In genomic region chr20:64062596-64063388, GRCh38 we compare ENCODE assay signal across 8 cellular contexts. TPM values are rescaled to one million over a fixed set of nuclear protein-coding genes. Genes with fewer than 3 reads are reported as not detected.
DNase-seq lines count a peak whose midpoint lies in the region; ATAC-seq, FAIRE-seq and TF ChIP-seq lines count a peak whose summit lies in the region.

Gene TCEA2, plus strand, starts transcription at chr20:64063198. Its CDS starts 115 bp downstream, at chr20:64063313.

- TF ChIP-seq POLR2A in HepG2 (IDR thresholded peaks at IDR 0.05; ENCODE audit: insufficient read depth in 1 of 2, low read depth in 2 of 2, low read length in 2 of 2), result peak in 1 of 2 experiments; percentile 81; a peak in 2 of 4 replicates

- H3K27me3 ChIP-seq in HepG2 (ENCODE audit: control insufficient read depth in 1 of 2, insufficient read depth in 2 of 2, low read length in 2 of 2), result peaks cover 0 to 3% of the 10 kb centered on the region in 2 experiments; a peak in 2 of 5 replicates

- in situ Hi-C loops in HepG2 (cut with HindIII; ENCODE audit: extremely low pct_ligation_motif_present, low pct_unique_long_range_greater_than_20kb), result no loop called here

- 3% methylated on average over 74 of the region's 85 CpGs for WGBS in HepG2 (ENCODE audit: low lambda C conversion rate)

- CTCF ChIA-PET in HepG2 (lab: Yijun Ruan, JAX; ENCODE audit: low intra/inter-chr PET ratio, low total read pairs), result interaction anchor here (1.5 kb wide), 1 partner anchor 82 kb away, joined by 4 read pairs; the partner anchor contains the start of gene PRPF6

- no peak within 1 kb of the TSS for H2AFZ ChIP-seq in HepG2 (ENCODE audit: low read length)

- H4K20me1 ChIP-seq in HepG2 (ENCODE audit: insufficient read depth, low read length), result peaks cover 4% of the 10 kb centered on the region; the same call in 1 of the 2 replicates

- BruUV-seq in HepG2 (replicated peaks; lab: Mats Ljungman, UMichigan), result no TSS peak

- DNase-seq in Ammon's horn (ENCODE audit: low spot score), result peak; percentile 97
- DNase-seq in NCI-H69 (lab: John Stamatoyannopoulos, UW), result peak; percentile 93
- peak; percentile 84 to 92 for DNase-seq in activated CD4-positive, alpha-beta T cell treated with anti-CD3 and anti-CD28 coated beads, Interleukin-2, amount 50 U/mL, for 24 hours (ENCODE audit: low read depth in 1 of 2, low spot score in 1 of 2)
- DNase-seq in dedifferentiated amniotic fluid mesenchymal stem cell (ENCODE audit: extremely low spot score), result peak; percentile 96
- DNase-seq in HepG2 (ENCODE audit: low spot score), result peak; percentile 96
- DNase-seq in stimulated activated CD4-positive, alpha-beta T cell treated with anti-CD3 and anti-CD28 coated beads, Interleukin-2, amount 100 ng/mL, for 48 hours, result peak; percentile 92 to 94

- H3K36me3 ChIP-seq in HepG2 (replicated peaks in 1 of 2; ENCODE audit: control insufficient read depth in 1 of 2, insufficient read depth in 2 of 2, low read length in 2 of 2), result no peaks in the 10 kb centered on the region

- H3K79me2 ChIP-seq in HepG2 (ENCODE audit: insufficient read depth, low read length), result no peaks in the 10 kb centered on the region

- no peaks in the 10 kb centered on the region for H3K9me3 ChIP-seq in HepG2 (ENCODE audit: low read length)

- peak; percentile 32; the same call in 1 of the 2 replicates for TF ChIP-seq CTCF in HepG2 (CRISPR knock-in tag; IDR thresholded peaks at IDR 0.05)

- POLR2A ChIA-PET in HepG2 (lab: Yijun Ruan, JAX), result interaction anchor here (0.6 to 4.6 kb wide), 23 partner anchors 10 to 421 kb away, joined by 3 to 113 read pairs (median 5); partner anchors contain the start of genes C20orf204, LKAAEAR1, OPRL1 and PRPF6

- H3K4me2 ChIP-seq in HepG2 (ENCODE audit: low read depth, low read length), result peak within 1 kb of the TSS; percentile 95

- peak within 1 kb of the TSS; percentile 82 to 98 (median 90) for H3K4me3 ChIP-seq in HepG2 (replicated peaks in 1 of 3; ENCODE audit: insufficient read depth in 1 of 3, low read depth in 2 of 3, low read length in 3 of 3)

- TF ChIP-seq EP300 in HepG2 (IDR thresholded peaks at IDR 0.05; ENCODE audit: low read depth in 2 of 2, low read length in 2 of 2) (peak in 1 of 2 experiments; percentile 10; a peak in 1 of 4 replicates), HepG2 (CRISPR knock-in tag; IDR thresholded peaks at IDR 0.05; ENCODE audit: borderline replicate concordance) (no peak)

- intact Hi-C loops in HepG2 (cut with micrococcal nuclease; ENCODE audit: unreplicated experiment), result no loop called here

- H3K27ac ChIP-seq in HepG2 (ENCODE audit: extremely low read length, insufficient read depth, low read length), result peak within 1 kb of the TSS; percentile 78

- ATAC-seq in GM19324 (IDR thresholded peaks at IDR 0.05; ENCODE audit: low FRiP score, unreplicated experiment), result peak; percentile 76
- peak; percentile 82 for ATAC-seq in HG03520 (IDR thresholded peaks at IDR 0.05; ENCODE audit: unreplicated experiment)
- peak; percentile 76 for ATAC-seq in HepG2

- FAIRE-seq in HepG2 (lab: Jason Lieb, UNC), result peak; percentile 85

- H3K9ac ChIP-seq in HepG2 (ENCODE audit: insufficient read depth, low read depth, low read length), result peak within 1 kb of the TSS; percentile 82

- peak; percentile 40; the same call in 1 of the 2 replicates for TF ChIP-seq RAD21 in HepG2 (CRISPR knock-in tag; IDR thresholded peaks at IDR 0.05)

- peaks cover 65% of the 10 kb centered on the region for H3K4me1 ChIP-seq in HepG2 (ENCODE audit: insufficient read depth, low read length)

TF ChIP-seq in HepG2, 621 proteins besides CTCF, POLR2A, EP300 and RAD21 (continues in another document):
- TF ChIP-seq RERE (CRISPR knock-in tag; IDR thresholded peaks at IDR 0.05; ENCODE audit: low read depth) (no peak; the same call in 1 of the 2 replicates), ARID5B (CRISPR knock-in tag; IDR thresholded peaks at IDR 0.05) (peak; percentile 60)

RNA-seq across cellular contexts. Expression of gene TCEA2, which starts in this region (rescaled TPM):
- 25.9 and 33.7 TPM in 2 replicates for total RNA-seq in HepG2 (2016; rRNA removed; fragmentation: Illumina TruSeq; extraction: Trizol)
- total RNA-seq in HepG2 (2016; cell fraction: cytosol; rRNA removed; fragmentation: Illumina TruSeq; extraction: Trizol; ENCODE audit: low read depth), result 58.0 and 75.2 TPM in 2 replicates
- 25.2 and 31.6 TPM in 2 replicates for total RNA-seq in HepG2 (2016; cell fraction: insoluble cytoplasmic fraction; rRNA removed; fragmentation: Illumina TruSeq; extraction: Trizol)
- total RNA-seq in HepG2 (2016; cell fraction: membrane; rRNA removed; fragmentation: Illumina TruSeq; extraction: Trizol), result 54.3 and 70.5 TPM in 2 replicates
- 19.6 and 25.2 TPM in 2 replicates for total RNA-seq in HepG2 (2016; cell fraction: nucleus; rRNA removed; fragmentation: Illumina TruSeq; extraction: Trizol)
- polyA plus RNA-seq in HepG2 (2011; rRNA removed), result 28.1 and 36.8 TPM in 2 replicates
- 22.9 and 25.9 TPM in 2 replicates for polyA plus RNA-seq in HepG2 (2011; cell fraction: cytosol; rRNA removed)
- polyA plus RNA-seq in HepG2 (2011; cell fraction: nucleus; rRNA removed), result 101 and 106 TPM in 2 replicates
- polyA plus RNA-seq in HepG2 (2012), result 70.9 and 75.4 TPM in 2 replicates
- 308 and 317 TPM in 2 replicates for polyA plus RNA-seq in HepG2 (2016; cell fraction: cytosol; fragmentation: Illumina TruSeq; extraction: Trizol; ENCODE audit: low read depth)
- polyA plus RNA-seq in HepG2 (2016; cell fraction: insoluble cytoplasmic fraction; fragmentation: Illumina TruSeq; extraction: Trizol; ENCODE audit: low read depth), result 54.5 and 74.5 TPM in 2 replicates
- polyA plus RNA-seq in HepG2 (2016; cell fraction: membrane; fragmentation: Illumina TruSeq; extraction: Trizol; ENCODE audit: low read depth), result 232 and 236 TPM in 2 replicates
- polyA plus RNA-seq in HepG2 (2016; cell fraction: nucleus; fragmentation: Illumina TruSeq; extraction: Trizol; ENCODE audit: insufficient read depth, low read depth), result 80.5 and 83.8 TPM in 2 replicates
- 42.1 and 65.5 TPM in 2 replicates for polyA minus RNA-seq in HepG2 (2011; rRNA and poly(A)+ RNA removed; ENCODE audit: low replicate concordance)
- polyA minus RNA-seq in HepG2 (2011; cell fraction: cytosol; rRNA and poly(A)+ RNA removed), result 21.6 and 27.5 TPM in 2 replicates
- 32.7 and 36.6 TPM in 2 replicates for polyA minus RNA-seq in HepG2 (2011; cell fraction: nucleus; rRNA and poly(A)+ RNA removed)

Comparison
In these comparisons a context has a peak if more than half of its experiments do, and no peak if none do; other contexts are left out.
1. Peak in every context shown above with its lines: DNase-seq, ATAC-seq, H3K4me3 ChIP-seq and H3K27ac ChIP-seq.